ENCODE assay signal across 12 cellular contexts in the genomic region with DNA sequence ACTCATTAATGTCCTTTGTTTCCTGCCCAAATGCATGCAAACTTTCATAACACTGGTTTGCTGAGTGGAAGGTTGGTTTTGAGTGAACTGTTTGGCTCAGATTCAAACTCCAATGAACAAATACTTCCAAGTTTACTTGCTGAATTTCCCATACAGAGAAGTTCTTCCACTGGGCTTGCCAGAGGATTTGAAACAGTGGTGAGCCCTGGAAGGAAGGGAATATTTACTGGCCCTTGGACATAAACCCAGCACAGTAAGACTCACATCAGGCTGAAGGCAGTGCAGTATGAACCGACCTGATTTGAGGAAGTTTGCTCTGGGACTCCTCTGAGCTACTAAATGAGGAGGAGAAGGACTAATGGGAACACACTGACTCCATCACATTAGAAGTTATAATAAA. TPM values are rescaled to one million over a fixed set of nuclear protein-coding genes. Genes with fewer than 3 reads are reported as not detected.
A peak's percentile ranks its signal among the peaks of the same experiment; 100 is the strongest.
DNase-seq lines count a peak whose midpoint lies in the region; ATAC-seq and TF ChIP-seq lines count a peak whose summit lies in the region.
"Had no signal": no experiment of that assay in that cellular context is flagged by ENCODE, and none has a peak within 500 bp of the region (broad histone marks: within the 10 kb centered on the region; RNA-seq: fewer than 3 reads in every experiment).

No MANE protein-coding gene starts in this region.

- H3K27ac ChIP-seq in skeletal muscle tissue (ENCODE audit: low read depth, low read length): peak overlapping the region; percentile 94

- ATAC-seq in GM21786 (IDR thresholded peaks at IDR 0.05; ENCODE audit: unreplicated experiment): no peak
- no peak for ATAC-seq in GM18909 (IDR thresholded peaks at IDR 0.05; ENCODE audit: poor library complexity, unreplicated experiment)
- ATAC-seq: HCT116 had no signal

- H3K36me3 Mint-ChIP-seq in activated T-cell treated with anti-CD3 and anti-CD28 coated beads, Interleukin-2, amount 50 U/mL, for 24 hours (ENCODE audit: low read depth): peaks cover 47% of the 10 kb centered on the region

- H3K27me3 Mint-ChIP-seq in activated T-cell treated with anti-CD3 and anti-CD28 coated beads, Interleukin-2, amount 50 U/mL, for 24 hours: no peaks in the 10 kb centered on the region

- peaks cover 54 to 69% (median 61%) of the 10 kb centered on the region in 3 donors for H3K4me1 ChIP-seq in skeletal muscle tissue (ENCODE audit: control insufficient read depth in 3 of 3, insufficient read depth in 3 of 3, low read length in 3 of 3)

- H3K27me3 ChIP-seq in skeletal muscle tissue (ENCODE audit: control insufficient read depth in 3 of 3, insufficient read depth in 3 of 3, low read length in 3 of 3): no peaks in the 10 kb centered on the region

- H3K4me3 Mint-ChIP-seq in activated T-cell treated with anti-CD3 and anti-CD28 coated beads, Interleukin-2, amount 50 U/mL, for 24 hours: no peak overlapping the region
- H3K4me3 Mint-ChIP-seq: T-helper 1 cell treated with Interleukin-12 subunit alpha and Interleukin-12 subunit beta and Interleukin-4 antibody, amounts not matched to agents 30 μg/mL and 1 μg/mL, for 36 hours had no signal

- no peaks in the 10 kb centered on the region for H3K9me3 Mint-ChIP-seq in activated T-cell treated with anti-CD3 and anti-CD28 coated beads, Interleukin-2, amount 50 U/mL, for 24 hours
- H3K9me3 Mint-ChIP-seq: T-helper 1 cell treated with Interleukin-12 subunit alpha and Interleukin-12 subunit beta and Interleukin-4 antibody, amounts not matched to agents 30 μg/mL and 1 μg/mL, for 36 hours had no signal

- DNase-seq in GM03348 (ENCODE audit: low spot score): peak; percentile 56
- peak; percentile 62 to 95 for DNase-seq in cardiac fibroblast (ENCODE audit: low read depth in 2 of 2)
- DNase-seq in left kidney (ENCODE audit: low read depth, low spot score): peak; percentile 48
- no peak for DNase-seq in activated effector memory CD4-positive, alpha-beta T cell treated with Interleukin-2 at 50 U/mL for 16 hours
- no peak for DNase-seq in activated T-cell treated with anti-CD3 and anti-CD28 coated beads, Interleukin-2, amount 50 U/mL, for 24 hours
- DNase-seq: NCI-H1092 treated with DMSO at 0.1 percent for 48 hours, occipital lobe had no signal

- peaks cover 59% of the 10 kb centered on the region for H3K4me1 Mint-ChIP-seq in activated T-cell treated with anti-CD3 and anti-CD28 coated beads, Interleukin-2, amount 50 U/mL, for 24 hours (ENCODE audit: low read depth)

- no peaks in the 10 kb centered on the region for H3K36me3 ChIP-seq in skeletal muscle tissue (ENCODE audit: control insufficient read depth in 3 of 3, insufficient read depth in 3 of 3, low read length in 3 of 3)

- no peaks in the 10 kb centered on the region for H3K9me3 ChIP-seq in skeletal muscle tissue (ENCODE audit: control insufficient read depth in 3 of 3, low read length in 3 of 3)

- peak overlapping the region; percentile 90 to 99 (median 93) for H3K9ac ChIP-seq in skeletal muscle tissue (ENCODE audit: low read depth in 1 of 3, low read length in 3 of 3)

- no peak overlapping the region for H3K4me3 ChIP-seq in cardiac fibroblast (replicated peaks in 1 of 2; ENCODE audit: low read depth in 2 of 2, low read length in 2 of 2)
- H3K4me3 ChIP-seq in skeletal muscle tissue (ENCODE audit: low read length in 3 of 3): peak overlapping the region in 1 of 3 donors; percentile 41

- H3K27ac Mint-ChIP-seq in activated T-cell treated with anti-CD3 and anti-CD28 coated beads, Interleukin-2, amount 50 U/mL, for 24 hours: no peak overlapping the region

- TF ChIP-seq CTCF in cardiac fibroblast (IDR thresholded peaks at IDR 0.05; ENCODE audit: low read depth, low read length): no peak

RNA-seq across cellular contexts. Expression of gene TRAF3IP2, which starts 3.8 kb away (rescaled TPM):
- total RNA-seq in skeletal muscle tissue: 5.7 TPM

Comparison
In these comparisons a context has a peak if more than half of its experiments do, and no peak if none do; other contexts are left out.
1. DNase-seq: peak in GM03348 (single experiment), cardiac fibroblast (2 of 2) and left kidney (single experiment); none in activated effector memory CD4-positive, alpha-beta T cell treated with Interleukin-2 at 50 U/mL for 16 hours (single experiment) and activated T-cell treated with anti-CD3 and anti-CD28 coated beads, Interleukin-2, amount 50 U/mL, for 24 hours (single experiment).